Comparison of ENCODE assay signal across 26 cellular contexts in genomic region chr2:118481336-118481735, GRCh38.
"Had no signal": no experiment of that assay in that cellular context is flagged by ENCODE, and none has a peak within 500 bp of the region (broad histone marks: within the 10 kb centered on the region; RNA-seq: fewer than 3 reads in every experiment).

No MANE protein-coding gene starts in this region.

- ATAC-seq: naive thymus-derived CD8-positive, alpha-beta T cell; natural killer cell treated with Interleukin-12 subunit alpha and Interleukin-12 subunit beta and Interleukin-15 and Interleukin-18, amount 100 ng/mL, for 72 hours; pancreas; right cardiac atrium; right lobe of liver; stimulated activated effector memory CD8-positive, alpha-beta T cell treated with anti-CD3 and anti-CD28 coated beads, Interleukin-12 subunit alpha, Interleukin-12 subunit beta, amount 100 ng/mL, for 72 hours; stimulated activated naive B cell treated with anti-CD40 and anti-IgM and Interleukin-4, amounts not matched to agents 10 μg/mL and 1 μg/mL and 100 μg/mL, for 72 hours; upper lobe of right lung had no signal

- H3K36me3 ChIP-seq: neutrophil, pancreas, prostate gland, right lobe of liver, sigmoid colon, stomach, suprapubic skin, tibial artery, transverse colon, upper lobe of right lung, uterus had no signal

- H3K9me3 ChIP-seq: neutrophil, pancreas, prostate gland, right lobe of liver, sigmoid colon, stomach, suprapubic skin, testis, tibial artery, transverse colon, upper lobe of right lung, uterus had no signal

- H3K4me1 ChIP-seq: pancreas, prostate gland, right lobe of liver, sigmoid colon, stomach, suprapubic skin, testis, tibial artery, upper lobe of right lung, uterus had no signal

- DNase-seq: naive thymus-derived CD8-positive, alpha-beta T cell; nephron progenitor cell; nucleus accumbens; pancreas; right cardiac atrium; right lobe of liver; sigmoid colon; small intestine; stimulated activated CD4-positive, alpha-beta T cell treated with anti-CD3 and anti-CD28 coated beads, Interleukin-15, amount 100 ng/mL, for 24 hours; stimulated activated CD4-positive, alpha-beta T cell treated with anti-CD3 and anti-CD28 coated beads, Interleukin-2, amount 100 ng/mL, for 24 hours; stimulated activated CD4-positive, alpha-beta T cell treated with anti-CD3 and anti-CD28 coated beads, Interleukin-2, amount 100 ng/mL, for 48 hours; stimulated activated CD4-positive, alpha-beta T cell treated with anti-CD3 and anti-CD28 coated beads, Interleukin-4, amount 100 ng/mL, for 24 hours; stimulated activated naive B cell treated with anti-CD40 and anti-IgM and Interleukin-4, amounts not matched to agents 10 μg/mL and 1 μg/mL and 100 μg/mL, for 72 hours; stimulated activated naive CD4-positive, alpha-beta T cell treated with Interleukin-2 at 50 U/mL for 16 hours; stomach; substantia nigra; testis; tibial artery; transverse colon; upper lobe of right lung; uterus had no signal

- H3K27me3 ChIP-seq: neutrophil, pancreas, right lobe of liver, suprapubic skin, testis, transverse colon, uterus had no signal

- H3K4me3 ChIP-seq: pancreas, prostate gland, right lobe of liver, sigmoid colon, stomach, suprapubic skin, testis, tibial artery, transverse colon, upper lobe of right lung, uterus had no signal

- H3K27ac ChIP-seq: neutrophil, pancreas, prostate gland, right lobe of liver, sigmoid colon, stomach, suprapubic skin, testis, tibial artery, transverse colon, upper lobe of right lung, uterus had no signal
